8 cellular contexts compared by ENCODE assay signal in the genomic region with DNA sequence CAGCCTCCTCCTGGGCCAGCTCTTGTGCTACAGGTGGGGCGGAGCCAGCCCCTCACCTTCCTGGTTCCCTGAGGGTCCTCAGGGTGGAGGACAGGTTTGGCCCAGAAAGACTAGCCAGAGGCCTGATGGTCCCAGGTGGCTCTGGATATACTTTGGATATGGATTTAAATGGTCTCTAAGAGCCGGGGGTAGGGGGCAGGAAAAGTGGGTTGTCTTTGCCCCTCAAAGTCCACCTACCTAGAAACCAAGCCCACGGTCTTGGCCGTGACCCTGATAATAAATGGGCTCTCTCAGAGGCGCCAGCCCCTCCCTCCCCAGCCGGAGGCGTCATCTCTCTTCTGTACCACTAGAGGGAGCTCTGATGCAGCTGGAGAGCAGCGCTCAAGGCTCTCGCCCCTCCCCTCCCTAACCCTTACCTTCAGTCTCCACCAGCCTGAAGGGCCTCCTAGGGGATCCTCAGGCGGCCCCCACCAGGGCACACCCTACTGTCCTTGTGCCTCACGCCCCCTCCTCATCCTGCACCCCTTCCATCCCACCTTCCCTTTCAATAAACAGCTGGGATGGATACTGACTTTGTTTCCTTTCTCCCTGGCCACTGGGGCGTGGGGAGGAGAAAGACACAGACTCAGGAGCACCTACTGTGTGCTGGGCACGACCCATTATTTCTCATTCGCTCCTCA. TPM values are rescaled to one million over a fixed set of nuclear protein-coding genes. Genes with fewer than 3 reads are reported as not detected.
DNase-seq lines count a peak whose midpoint lies in the region; ATAC-seq and TF ChIP-seq lines count a peak whose summit lies in the region.

No MANE protein-coding gene starts in this region.

- TF ChIP-seq CTCF in GM12872 (IDR thresholded peaks at IDR 0.05; ENCODE audit: insufficient read depth, low read depth, low read length) (peak; percentile 97), hepatocyte (IDR thresholded peaks at IDR 0.05; ENCODE audit: poor library complexity) (peak; percentile 93)

- H3K36me3 ChIP-seq in hepatocyte (replicated peaks; ENCODE audit: insufficient read depth, low read depth), result no peaks in the 10 kb centered on the region

- peak; percentile 22 to 55 for DNase-seq in NCI-H187 (lab: John Stamatoyannopoulos, UW)
- DNase-seq in T-helper 1 cell, result peak; percentile 48 to 81 (median 67)
- DNase-seq in anterior cingulate cortex (lab: John Stamatoyannopoulos, UW), result peak in 55 of 58 donors; percentile 11 to 79 (median 49)
- peak; percentile 89 for DNase-seq in hepatocyte (ENCODE audit: low spot score)
- DNase-seq in smooth muscle cell of the brain vasculature (ENCODE audit: low read depth, low spot score), result peak; percentile 49
- no peak for DNase-seq in amniotic stem cell (lab: John Stamatoyannopoulos, UW)

- peak; percentile 95 for ATAC-seq in HG02759 (IDR thresholded peaks at IDR 0.05; ENCODE audit: unreplicated experiment)

- no peaks in the 10 kb centered on the region for H3K9me2 ChIP-seq in hepatocyte (replicated peaks; ENCODE audit: insufficient read depth)

- H3K9me3 ChIP-seq in hepatocyte (ENCODE audit: low read depth), result no peaks in the 10 kb centered on the region

- no peak overlapping the region for H3K4me3 ChIP-seq in hepatocyte

- no peaks in the 10 kb centered on the region for H3K27me3 ChIP-seq in hepatocyte

- H3K79me2 ChIP-seq in hepatocyte, result peaks cover under 1% of the 10 kb centered on the region

- no peak overlapping the region for H2AFZ ChIP-seq in hepatocyte

- 24% methylated on average over 12 of the region's 14 CpGs for WGBS in hepatocyte (ENCODE audit: low lambda C conversion rate, missing lambda C conversion rate)

- no peak overlapping the region for H3K4me2 ChIP-seq in hepatocyte

- H3K27ac ChIP-seq in hepatocyte, result no peak overlapping the region

- no peaks in the 10 kb centered on the region for H4K20me1 ChIP-seq in hepatocyte (ENCODE audit: insufficient read depth, poor library complexity, severe bottlenecking)

- H3K4me1 ChIP-seq in hepatocyte (ENCODE audit: insufficient read depth), result no peaks in the 10 kb centered on the region

RNA-seq across cellular contexts. Expression of a gene that starts 7.5 kb away (rescaled TPM):
- 29.8 and 32.0 TPM in 2 replicates for total RNA-seq in hepatocyte
- polyA plus RNA-seq in hepatocyte, result 65.3 and 68.1 TPM in 2 replicates

RNA-seq across cellular contexts. Expression of a gene that starts 26.1 kb away (rescaled TPM):
- 39.2 and 47.5 TPM in 2 replicates for total RNA-seq in hepatocyte
- polyA plus RNA-seq in hepatocyte, result 43.7 and 45.9 TPM in 2 replicates

RNA-seq across cellular contexts. Expression of a gene that starts 29.1 kb away (rescaled TPM):
- total RNA-seq in hepatocyte, result 6.3 and 6.9 TPM in 2 replicates
- polyA plus RNA-seq in hepatocyte, result 15.4 and 16.2 TPM in 2 replicates

RNA-seq across cellular contexts. Expression of a gene that starts 53.7 kb away (rescaled TPM):
- total RNA-seq in hepatocyte, result 56.8 and 76.4 TPM in 2 replicates
- polyA plus RNA-seq in hepatocyte, result 80.8 and 90.1 TPM in 2 replicates

RNA-seq across cellular contexts. Expression of a gene that starts 57.1 kb away (rescaled TPM):
- 27.4 and 30.0 TPM in 2 replicates for total RNA-seq in hepatocyte
- polyA plus RNA-seq in hepatocyte, result 22.8 and 29.0 TPM in 2 replicates
